Comparison of ENCODE assay signal across 8 cellular contexts in genomic region chr6:143450453-143451362, GRCh38. TPM values are rescaled to one million over a fixed set of nuclear protein-coding genes. Genes with fewer than 3 reads are reported as not detected.
A peak's percentile ranks its signal among the peaks of the same experiment; 100 is the strongest.
DNase-seq lines count a peak whose midpoint lies in the region; ATAC-seq lines count a peak whose summit lies in the region.

Gene ADAT2, minus strand, starts transcription at chr6:143450695. Its CDS starts 37 bp downstream, at chr6:143450658.
A gene with protein sequence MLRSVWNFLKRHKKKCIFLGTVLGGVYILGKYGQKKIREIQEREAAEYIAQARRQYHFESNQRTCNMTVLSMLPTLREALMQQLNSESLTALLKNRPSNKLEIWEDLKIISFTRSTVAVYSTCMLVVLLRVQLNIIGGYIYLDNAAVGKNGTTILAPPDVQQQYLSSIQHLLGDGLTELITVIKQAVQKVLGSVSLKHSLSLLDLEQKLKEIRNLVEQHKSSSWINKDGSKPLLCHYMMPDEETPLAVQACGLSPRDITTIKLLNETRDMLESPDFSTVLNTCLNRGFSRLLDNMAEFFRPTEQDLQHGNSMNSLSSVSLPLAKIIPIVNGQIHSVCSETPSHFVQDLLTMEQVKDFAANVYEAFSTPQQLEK (plus strand): TSS chr6:143450805. CDS start chr6:143451043, 238 bp downstream.

- DNase-seq in COLO829 (ENCODE audit: low spot score): peak; percentile 79
- peak; percentile 91 for DNase-seq in HT-29 (ENCODE audit: low spot score)
- DNase-seq in NK-92 treated with Interleukin-12 subunit alpha and Interleukin-12 subunit beta, amount 100 ng/mL, for 24 hours (lab: John Stamatoyannopoulos, UW): peak; percentile 87
- DNase-seq in activated CD8-positive, alpha-beta memory T cell treated with anti-CD3 and anti-CD28 coated beads for 24 hours: peak; percentile 97
- peak; percentile 83 for DNase-seq in effector CD8-positive, alpha-beta T cell (lab: John Stamatoyannopoulos, UW)
- DNase-seq in lung microvascular endothelial cell (ENCODE audit: low read depth in 2 of 2): peak; percentile 95 to 96
- DNase-seq in stimulated activated CD4-positive, alpha-beta T cell treated with anti-CD3 and anti-CD28 coated beads, TNF-alpha, amount 100 ng/mL, for 4 hours (ENCODE audit: low read depth in 3 of 3): peak; percentile 82 to 90 (median 88)

- peak; percentile 98 for ATAC-seq in GM21360 (IDR thresholded peaks at IDR 0.05; ENCODE audit: unreplicated experiment)

RNA-seq across cellular contexts. Expression of gene ADAT2, which starts in this region (rescaled TPM):
- total RNA-seq in HT-29 (2014; rRNA removed; shearing (Covaris generic)): 4.1 and 4.2 TPM in 2 replicates
- 2.2 and 3.6 TPM in 2 replicates for total RNA-seq in lung microvascular endothelial cell

RNA-seq across cellular contexts. Expression of the second gene that starts in this region (rescaled TPM):
- total RNA-seq in HT-29 (2014; rRNA removed; shearing (Covaris generic)): 10.5 and 17.0 TPM in 2 replicates
- total RNA-seq in lung microvascular endothelial cell: 12.4 and 14.5 TPM in 2 replicates

Comparison
In these comparisons a context has a peak if more than half of its experiments do, and no peak if none do; other contexts are left out.
1. Peak in every context shown above with its lines: DNase-seq and ATAC-seq.